In the genomic region with DNA sequence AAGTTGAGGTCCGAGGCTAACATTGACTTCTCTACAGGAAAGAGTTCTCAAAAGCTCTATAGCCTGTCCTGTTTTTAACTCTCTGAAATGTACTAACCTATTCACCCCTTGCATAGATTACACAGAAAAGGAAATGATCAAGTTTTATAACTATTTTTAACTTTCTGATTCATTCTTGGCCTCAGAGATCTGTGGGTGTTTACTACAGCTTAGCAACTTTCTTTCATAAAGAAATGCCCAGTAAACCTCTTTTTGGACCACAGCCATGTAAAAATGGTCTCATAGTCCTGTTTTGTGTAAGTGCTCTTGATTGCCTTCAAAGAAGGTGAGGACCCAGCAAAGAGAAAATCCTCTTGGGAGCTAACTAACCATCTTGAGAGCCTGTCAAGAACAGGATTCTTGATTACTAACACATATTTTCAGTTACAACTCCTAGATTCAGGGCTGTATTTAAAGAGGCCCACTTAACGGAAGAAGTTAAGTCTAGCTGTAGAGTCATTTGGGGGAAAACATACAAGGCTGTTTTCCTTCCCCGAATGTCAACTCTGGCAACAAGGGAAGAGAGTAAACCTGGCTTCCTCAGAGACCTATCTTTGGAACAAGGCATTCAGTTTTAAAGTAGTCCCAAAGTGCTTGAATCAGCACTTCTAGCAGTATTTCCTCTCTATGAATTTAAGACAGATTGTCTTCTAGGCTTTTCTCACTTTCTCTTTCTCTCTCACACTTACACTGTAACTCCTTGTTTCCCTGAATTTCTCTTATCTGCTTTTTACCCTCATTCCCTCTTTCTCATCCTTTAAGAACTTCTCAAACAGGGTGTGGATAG, we compare ENCODE assay signal across 9 cellular contexts.
DNase-seq lines count a peak whose midpoint lies in the region; ATAC-seq, FAIRE-seq and TF ChIP-seq lines count a peak whose summit lies in the region.
"Had no signal": no experiment of that assay in that cellular context is flagged by ENCODE, and none has a peak within 500 bp of the region (broad histone marks: within the 10 kb centered on the region; RNA-seq: fewer than 3 reads in every experiment).

No MANE protein-coding gene starts in this region.

- H3K36me3 ChIP-seq in neuronal stem cell (replicated peaks in 1 of 2; ENCODE audit: control insufficient read depth in 2 of 2, insufficient read depth in 2 of 2, low read length in 2 of 2) (no peaks in the 10 kb centered on the region), testis (ENCODE audit: low read depth, missing control alignments) (no peaks in the 10 kb centered on the region)

- no peak overlapping the region for H4K91ac ChIP-seq in neuronal stem cell (ENCODE audit: low read depth, low read length, poor library complexity)

- H3K27me3 ChIP-seq in neuronal stem cell (ENCODE audit: control insufficient read depth in 3 of 3, insufficient read depth in 3 of 3, low read depth in 1 of 3, low read length in 3 of 3) (no peaks in the 10 kb centered on the region), testis (no peaks in the 10 kb centered on the region)

- H3K23ac ChIP-seq in neuronal stem cell (ENCODE audit: low read depth, low read length, poor library complexity) = no peak overlapping the region

- H3K4ac ChIP-seq in neuronal stem cell (ENCODE audit: low read length) = no peak overlapping the region

- H3K14ac ChIP-seq in neuronal stem cell (ENCODE audit: low read length) = no peak overlapping the region

- no peak overlapping the region for H2AK5ac ChIP-seq in neuronal stem cell (ENCODE audit: low read depth, low read length)

- peak; percentile 62 for FAIRE-seq in GM12892 (lab: Jason Lieb, UNC)

- TF ChIP-seq POLR2A in GM12892 (IDR thresholded peaks at IDR 0.05; ENCODE audit: low read depth, low read length) = no peak
- no peak for TF ChIP-seq POLR2A in testis (IDR thresholded peaks at IDR 0.05)

- no peak overlapping the region for H3K9ac ChIP-seq in neuronal stem cell (ENCODE audit: low read depth, low read length, poor library complexity)

- H3K9me3 ChIP-seq in neuronal stem cell (replicated peaks in 1 of 2; ENCODE audit: control insufficient read depth in 2 of 2, insufficient read depth in 1 of 2, low read depth in 1 of 2, low read length in 2 of 2) (peaks cover 0 to 2% of the 10 kb centered on the region in 2 donors), testis (no peaks in the 10 kb centered on the region)

- H3K4me3 ChIP-seq in fibroblast of mammary gland (ENCODE audit: control insufficient read depth, low read depth, low read length) (no peak overlapping the region), neuronal stem cell (ENCODE audit: low read length in 2 of 2) (no peak overlapping the region), testis (no peak overlapping the region)

- no peaks in the 10 kb centered on the region for H3K79me1 ChIP-seq in neuronal stem cell (ENCODE audit: low read depth, low read length)

- H3K27ac ChIP-seq in neuronal stem cell (replicated peaks; ENCODE audit: low read length) = no peak overlapping the region
- H3K27ac ChIP-seq in testis = no peak overlapping the region
- H3K27ac ChIP-seq: HL-60 had no signal

- no peak overlapping the region for H3K18ac ChIP-seq in neuronal stem cell (ENCODE audit: low read length)

- no peak overlapping the region for H2BK15ac ChIP-seq in neuronal stem cell (ENCODE audit: low read length)

- H2BK5ac ChIP-seq in neuronal stem cell (ENCODE audit: low read length) = no peak overlapping the region

- TF ChIP-seq CTCF in fibroblast of mammary gland (conservative IDR thresholded peaks at IDR 0.05; ENCODE audit: control insufficient read depth, insufficient read depth, low read depth, low read length) (no peak), testis (IDR thresholded peaks at IDR 0.05) (no peak)

- peak; percentile 81 for ATAC-seq in GM21423 (IDR thresholded peaks at IDR 0.05; ENCODE audit: unreplicated experiment)
- peak; percentile 92 for ATAC-seq in HG03520 (IDR thresholded peaks at IDR 0.05; ENCODE audit: unreplicated experiment)
- no peak for ATAC-seq in Right ventricle myocardium superior (ENCODE audit: poor library complexity)

- H3K4me1 ChIP-seq in neuronal stem cell (ENCODE audit: control insufficient read depth in 2 of 2, insufficient read depth in 1 of 2, low read depth in 1 of 2, low read length in 2 of 2) (no peaks in the 10 kb centered on the region), testis (no peaks in the 10 kb centered on the region)

- H2AFZ ChIP-seq in neuronal stem cell (ENCODE audit: low read length) = no peak overlapping the region

- no peak overlapping the region for H2BK120ac ChIP-seq in neuronal stem cell (ENCODE audit: low read depth, low read length)

- H2BK12ac ChIP-seq in neuronal stem cell (ENCODE audit: low read length) = no peak overlapping the region

- no peak overlapping the region for H4K8ac ChIP-seq in neuronal stem cell (ENCODE audit: low read depth, low read length)

- H3K4me2 ChIP-seq in neuronal stem cell (ENCODE audit: insufficient read depth, low read length, poor library complexity, severe bottlenecking) = no peak overlapping the region

- intact Hi-C loops in Right ventricle myocardium superior (cut with DNase I) (no loop called here), testis (cut with DNase I; ENCODE audit: low total_unique reads) (no loop called here)

- WGBS in neuronal stem cell (ENCODE audit: extremely low coverage in 2 of 2, insufficient read length in 2 of 2, insufficient replicate concordance in 1 of 2), 2 donors = no CpG with 5 or more reads among the region's 3 CpGs
- 50 to 59% methylated on average over 3 of the region's 3 CpGs for WGBS in testis, 2 donors

- DNase-seq in GM12892 (ENCODE audit: insufficient read length) = no peak
- DNase-seq in fibroblast of mammary gland (ENCODE audit: low read depth) = peak; percentile 85
- no peak for DNase-seq in NCI-H510A (lab: John Stamatoyannopoulos, UW)
- DNase-seq in neuronal stem cell (ENCODE audit: low spot score) = no peak
- no peak for DNase-seq in Right ventricle myocardium superior
- DNase-seq in testis = no peak
